In genomic region chr19:7515471-7516226, GRCh38 we compare ENCODE assay signal across 2 cellular contexts.
TF ChIP-seq lines count a peak whose summit lies in the region.

TSS of gene ZNF358 (plus strand) at chr19:7516103. CDS start at chr19:7519243, 3,140 bp downstream.

TF ChIP-seq in HEK293, 187 proteins besides CTCF, POLR2A, EP300 and RAD21 (continued from another document and continues in another):
- TF ChIP-seq ZNF488 (tag by site-specific recombination; IDR thresholded peaks at IDR 0.05) (no peak), ZNF112 (tag by site-specific recombination; IDR thresholded peaks at IDR 0.05) (no peak), ZNF280C (tag by site-specific recombination; IDR thresholded peaks at IDR 0.05) (no peak), ZNF211 (tag by site-specific recombination; IDR thresholded peaks at IDR 0.05; ENCODE audit: low read depth) (no peak), ZSCAN18 (tag by site-specific recombination; IDR thresholded peaks at IDR 0.05) (peak; percentile 56; the same call in 1 of the 2 replicates), SP2 (tag by site-specific recombination; IDR thresholded peaks at IDR 0.05) (no peak), ELK4 (IDR thresholded peaks at IDR 0.05; ENCODE audit: borderline replicate concordance, low read depth, low read length) (no peak), PATZ1 (tag by site-specific recombination; IDR thresholded peaks at IDR 0.05) (no peak; the same call in 1 of the 2 replicates), INSM2 (tag by site-specific recombination; IDR thresholded peaks at IDR 0.05) (no peak), ZNF266 (tag by site-specific recombination; IDR thresholded peaks at IDR 0.05; ENCODE audit: low read depth) (no peak), ZNF610 (tag by site-specific recombination; IDR thresholded peaks at IDR 0.05; ENCODE audit: borderline replicate concordance) (0 out of 2 replicates have a peak, but pooled peaks have one; percentile 18), PBX3 (CRISPR knock-in tag; IDR thresholded peaks at IDR 0.05) (no peak), ZNF366 (tag by site-specific recombination; conservative IDR thresholded peaks at IDR 0.05) (peak; percentile 97), ZBTB48 (tag by site-specific recombination; IDR thresholded peaks at IDR 0.05) (peak; percentile 53; the same call in 1 of the 2 replicates)

TF ChIP-seq in K562, 482 proteins besides CTCF, POLR2A, EP300 and RAD21 (continued from another document and continues in another):
- peak; percentile 58 to 73 for TF ChIP-seq MAZ (CRISPR knock-in tag; conservative IDR thresholded peaks at IDR 0.05 in 1 of 2, IDR thresholded peaks at IDR 0.05 in 1 of 2)
- TF ChIP-seq PHF8 (IDR thresholded peaks at IDR 0.05; ENCODE audit: borderline replicate concordance, low read length), result peak; percentile 35; the same call in 1 of the 2 replicates
- no peak for TF ChIP-seq TARDBP (IDR thresholded peaks at IDR 0.05)
- TF ChIP-seq ZKSCAN1 (IDR thresholded peaks at IDR 0.05; ENCODE audit: low read depth, low read length), result no peak
- no peak for TF ChIP-seq RFX1 (IDR thresholded peaks at IDR 0.05)
- TF ChIP-seq MGA (IDR thresholded peaks at IDR 0.05), result no peak; the same call in 1 of the 2 replicates
- no peak for TF ChIP-seq RBBP5 (IDR thresholded peaks at IDR 0.05; ENCODE audit: borderline replicate concordance, insufficient read depth, low read length, poor library complexity, severe bottlenecking)
- no peak for TF ChIP-seq NELFE (IDR thresholded peaks at IDR 0.05; ENCODE audit: insufficient read depth, insufficient read length)
- no peak for TF ChIP-seq THRA (IDR thresholded peaks at IDR 0.05)
- TF ChIP-seq ZBTB11 (CRISPR knock-in tag; IDR thresholded peaks at IDR 0.05), result no peak
- TF ChIP-seq YY1 (IDR thresholded peaks at IDR 0.05; ENCODE audit: borderline replicate concordance in 1 of 3, control insufficient read depth in 1 of 3, extremely low read depth in 1 of 3, insufficient read depth in 3 of 3, insufficient read length in 1 of 3, insufficient replicate concordance in 2 of 3, low read depth in 1 of 3, low read length in 2 of 3), result peak; percentile 64 to 97 (median 95)
- TF ChIP-seq STAT5B (CRISPR knock-in tag; IDR thresholded peaks at IDR 0.05), result no peak
- no peak for TF ChIP-seq FOXO4 (CRISPR knock-in tag; IDR thresholded peaks at IDR 0.05)
- TF ChIP-seq ZNF518B (CRISPR knock-in tag; IDR thresholded peaks at IDR 0.05), result no peak
- peak; percentile 19; the same call in 1 of the 2 replicates for TF ChIP-seq NFIC (IDR thresholded peaks at IDR 0.05)
- TF ChIP-seq ZNF165 (CRISPR knock-in tag; IDR thresholded peaks at IDR 0.05; ENCODE audit: borderline replicate concordance), result no peak
- no peak for TF ChIP-seq ZNF445 (CRISPR knock-in tag; IDR thresholded peaks at IDR 0.05; ENCODE audit: low read depth)
- no peak for TF ChIP-seq ZNF24 (IDR thresholded peaks at IDR 0.05)
- peak; percentile 32; the same call in 1 of the 2 replicates for TF ChIP-seq BCOR (IDR thresholded peaks at IDR 0.05)
- TF ChIP-seq HDGF (IDR thresholded peaks at IDR 0.05), result peak; percentile 87; the same call in 1 of the 2 replicates
